ENCODE assay signal across 1 cellular context in the genomic region with DNA sequence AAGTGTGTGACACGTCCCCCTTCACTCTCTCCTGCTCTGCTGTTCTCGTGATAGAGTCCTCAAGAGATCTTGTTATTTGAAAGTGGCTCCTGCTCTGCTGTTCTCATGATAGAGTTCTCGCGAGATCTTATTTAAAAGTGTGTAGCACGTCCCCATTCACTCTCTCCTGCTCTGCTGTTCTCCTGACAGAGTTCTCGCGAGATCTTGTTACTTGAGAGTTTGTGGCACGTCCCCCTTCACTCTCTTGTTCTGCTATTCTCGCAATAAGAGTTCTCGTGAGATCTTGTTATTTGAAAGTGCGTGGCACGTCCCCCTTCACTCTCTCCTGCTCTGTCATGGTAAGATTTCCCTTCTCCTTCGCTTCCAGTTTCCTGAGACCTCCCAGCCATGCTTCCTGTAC.
A peak's percentile ranks its signal among the peaks of the same experiment; 100 is the strongest.
TF ChIP-seq lines count a peak whose summit lies in the region.

No MANE protein-coding gene starts in this region.

TF ChIP-seq in K562, 482 proteins besides CTCF, POLR2A, EP300 and RAD21:
- 0 out of 2 replicates have a peak, but pooled peaks have one; percentile 55 for TF ChIP-seq FOXK1 (CRISPR knock-in tag; IDR thresholded peaks at IDR 0.05; ENCODE audit: borderline replicate concordance)
- TF ChIP-seq, protein P1, sequence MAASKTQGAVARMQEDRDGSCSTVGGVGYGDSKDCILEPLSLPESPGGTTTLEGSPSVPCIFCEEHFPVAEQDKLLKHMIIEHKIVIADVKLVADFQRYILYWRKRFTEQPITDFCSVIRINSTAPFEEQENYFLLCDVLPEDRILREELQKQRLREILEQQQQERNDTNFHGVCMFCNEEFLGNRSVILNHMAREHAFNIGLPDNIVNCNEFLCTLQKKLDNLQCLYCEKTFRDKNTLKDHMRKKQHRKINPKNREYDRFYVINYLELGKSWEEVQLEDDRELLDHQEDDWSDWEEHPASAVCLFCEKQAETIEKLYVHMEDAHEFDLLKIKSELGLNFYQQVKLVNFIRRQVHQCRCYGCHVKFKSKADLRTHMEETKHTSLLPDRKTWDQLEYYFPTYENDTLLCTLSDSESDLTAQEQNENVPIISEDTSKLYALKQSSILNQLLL (CRISPR knock-in tag; IDR thresholded peaks at IDR 0.05; ENCODE audit: borderline replicate concordance) = no peak
